Comparison of ENCODE assay signal across 19 cellular contexts in the genomic region with DNA sequence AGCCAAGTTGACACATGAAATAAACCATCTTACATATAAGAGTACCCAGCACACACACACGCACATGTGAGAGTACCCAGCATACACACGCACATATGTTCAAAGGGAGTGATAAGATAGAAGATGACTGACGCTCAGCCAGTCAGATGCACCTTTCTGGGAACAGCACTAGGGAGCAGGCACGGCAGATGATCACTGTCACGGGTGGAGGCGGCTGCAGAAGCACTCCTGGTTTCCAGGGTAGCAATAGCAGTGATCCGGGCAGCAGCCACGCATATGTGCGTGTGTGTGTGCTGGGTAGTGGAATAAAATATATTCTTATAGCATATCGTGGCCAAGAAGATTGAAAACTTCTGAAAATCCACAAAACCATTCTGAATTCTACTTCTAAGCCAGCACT.
DNase-seq lines count a peak whose midpoint lies in the region; ATAC-seq, FAIRE-seq and TF ChIP-seq lines count a peak whose summit lies in the region.
"Had no signal": no experiment of that assay in that cellular context is flagged by ENCODE, and none has a peak within 500 bp of the region (broad histone marks: within the 10 kb centered on the region; RNA-seq: fewer than 3 reads in every experiment).

No MANE protein-coding gene starts in this region.

- H3K9ac ChIP-seq in K562 (ENCODE audit: insufficient read depth in 1 of 2, low read depth in 2 of 2, low read length in 2 of 2) (no peak overlapping the region), mesenchymal stem cell (ENCODE audit: low read length) (peak overlapping the region; percentile 70)
- H3K9ac ChIP-seq: BLaER1 had no signal

- BruUV-seq in K562 (replicated peaks; lab: Mats Ljungman, UMichigan) = no TSS peak

- no peak overlapping the region for H3K23ac ChIP-seq in mesenchymal stem cell (ENCODE audit: low read length in 2 of 2)

- CTCF ChIA-PET in K562 (lab: Yijun Ruan, JAX; ENCODE audit: low intra/inter-chr PET ratio) = no interaction called here

- no peaks in the 10 kb centered on the region for H3K79me2 ChIP-seq in K562 (ENCODE audit: control insufficient read depth, insufficient read depth, low read length)

- POLR2A ChIA-PET in K562 (lab: Yijun Ruan, JAX) = no interaction called here

- H3K27ac ChIP-seq in K562 (ENCODE audit: extremely low read depth, low read depth, low read length) = no peak overlapping the region
- H3K27ac ChIP-seq in mesenchymal stem cell (ENCODE audit: low read length, poor library complexity, severe bottlenecking) = no peak overlapping the region
- H3K27ac ChIP-seq: 22Rv1, BLaER1, HL-60 had no signal

- TF ChIP-seq RAD21 in K562 (CRISPR knock-in tag; conservative IDR thresholded peaks at IDR 0.05 in 1 of 2, IDR thresholded peaks at IDR 0.05 in 1 of 2) = no peak

- no peaks in the 10 kb centered on the region for H3K9me3 ChIP-seq in K562 (replicated peaks; ENCODE audit: control insufficient read depth, insufficient read depth, low read depth, low read length)
- no peaks in the 10 kb centered on the region for H3K9me3 ChIP-seq in mesenchymal stem cell (ENCODE audit: control insufficient read depth, low read length)
- H3K9me3 ChIP-seq: BLaER1 had no signal

- no peak overlapping the region for H2BK15ac ChIP-seq in mesenchymal stem cell (ENCODE audit: low read depth, poor library complexity, severe bottlenecking)

- H3K27me3 ChIP-seq in K562 (ENCODE audit: control insufficient read depth in 2 of 2, insufficient read depth in 2 of 2, low read length in 2 of 2) = no peaks in the 10 kb centered on the region
- no peaks in the 10 kb centered on the region for H3K27me3 ChIP-seq in mesenchymal stem cell (ENCODE audit: control insufficient read depth in 1 of 2, insufficient read depth in 1 of 2, low read length in 2 of 2)
- H3K27me3 ChIP-seq: BLaER1 had no signal

- H4K8ac ChIP-seq in mesenchymal stem cell (ENCODE audit: low read length) = no peak overlapping the region

- TF ChIP-seq CTCF in K562 (IDR thresholded peaks at IDR 0.05 in 2 of 3, conservative IDR thresholded peaks at IDR 0.05 in 1 of 3; ENCODE audit: insufficient read depth in 2 of 3, low read depth in 1 of 3, low read length in 3 of 3) = 0 out of 6 replicates have a peak, but pooled peaks of 1 of the 3 experiments have one; percentile 3

- FAIRE-seq in K562 (lab: Jason Lieb, UNC) = no peak
- FAIRE-seq: A549 had no signal

- no peak overlapping the region for H2BK120ac ChIP-seq in mesenchymal stem cell (ENCODE audit: low read depth, low read length)

- no peaks in the 10 kb centered on the region for H3K79me1 ChIP-seq in mesenchymal stem cell (replicated peaks; ENCODE audit: low read length, poor library complexity, severe bottlenecking)

- intact Hi-C loops in K562 (cut with micrococcal nuclease) (loop anchor here (5.0 kb wide), 1 partner anchor 367 kb away; no protein-coding TSS in a partner anchor), posterior cingulate gyrus (cut with DNase I) (no loop called here)

- 51% methylated on average over 10 of the region's 10 CpGs for WGBS in K562 (ENCODE audit: insufficient coverage, low coverage, missing lambda C conversion rate)
- 91% methylated on average over 7 of the region's 10 CpGs for WGBS in mesenchymal stem cell

- no peak overlapping the region for H2AK5ac ChIP-seq in mesenchymal stem cell (ENCODE audit: low read length, severe bottlenecking)

- H3K4me1 ChIP-seq in K562 (replicated peaks in 1 of 2; ENCODE audit: control insufficient read depth in 2 of 2, insufficient read depth in 2 of 2, low read length in 2 of 2) (peaks cover 0 to 12% of the 10 kb centered on the region in 2 experiments; a peak in 4 of 5 replicates), mesenchymal stem cell (ENCODE audit: control insufficient read depth, insufficient read depth, low read depth, low read length) (peaks cover 1% of the 10 kb centered on the region)
- H3K4me1 ChIP-seq: BLaER1 had no signal

- no peak overlapping the region for H3K14ac ChIP-seq in mesenchymal stem cell (ENCODE audit: low read length in 2 of 2)

- H2AFZ ChIP-seq in K562 (ENCODE audit: low read depth, low read length) (no peak overlapping the region), mesenchymal stem cell (ENCODE audit: low read depth, low read length) (no peak overlapping the region)

- no peak overlapping the region for H2BK5ac ChIP-seq in mesenchymal stem cell (ENCODE audit: low read depth, low read length, poor library complexity, severe bottlenecking)

- no peak overlapping the region for H3K18ac ChIP-seq in mesenchymal stem cell (ENCODE audit: low read depth in 1 of 2, low read length in 2 of 2)

- no peaks in the 10 kb centered on the region for H3K36me3 ChIP-seq in K562 (ENCODE audit: control insufficient read depth, insufficient read depth, low read length)
- H3K36me3 ChIP-seq in mesenchymal stem cell (ENCODE audit: control insufficient read depth in 1 of 2, insufficient read depth in 2 of 2, low read depth in 1 of 2, low read length in 2 of 2) = no peaks in the 10 kb centered on the region
- H3K36me3 ChIP-seq: BLaER1 had no signal

- H2BK12ac ChIP-seq in mesenchymal stem cell (ENCODE audit: low read length in 2 of 2) = peak overlapping the region in 1 of 2 experiments; percentile 30

- H4K20me1 ChIP-seq in K562 (replicated peaks; ENCODE audit: control insufficient read depth, insufficient read depth, low read length) = no peaks in the 10 kb centered on the region
- H4K20me1 ChIP-seq: BLaER1 had no signal

- no peak for TF ChIP-seq EP300 in K562 (IDR thresholded peaks at IDR 0.05; ENCODE audit: low read length)

- TF ChIP-seq POLR2A in K562 (conservative IDR thresholded peaks at IDR 0.05) = no peak

- H3K4me3 ChIP-seq in K562 (no peak overlapping the region), mesenchymal stem cell (ENCODE audit: insufficient read depth in 1 of 2, low read depth in 1 of 2, low read length in 2 of 2) (no peak overlapping the region)
- H3K4me3 ChIP-seq: A549, BLaER1 had no signal

- in situ Hi-C loops in K562 (cut with MboI) = loop anchor here (5.0 kb wide), 1 partner anchor 193 kb away; no protein-coding TSS in a partner anchor

- H4K91ac ChIP-seq in mesenchymal stem cell (ENCODE audit: low read length) = no peak overlapping the region

- DNase-seq in Ammon's horn (ENCODE audit: low spot score) (peak; percentile 56), K562 (ENCODE audit: extremely low read depth in 1 of 4, low spot score in 3 of 4) (no peak), mesenchymal stem cell (no peak), posterior cingulate gyrus (peak in 8 of 10 donors; percentile 8 to 89 (median 45)), NCI-H1436 (lab: John Stamatoyannopoulos, UW) (no peak)
- no peak for DNase-seq in activated T-cell treated with anti-CD3 and anti-CD28 coated beads, Interleukin-2, amount 50 U/mL, for 1 hour
- no peak for DNase-seq in activated CD4-positive, alpha-beta T cell treated with anti-CD3 and anti-CD28 coated beads, Interleukin-2, amount 50 U/mL, for 4 hours
- DNase-seq: AML-193; CD4-positive, alpha-beta memory T cell; DMS79 treated with DMSO at 0.1 percent for 48 hours; GF-D8; GOT3; H7; HFFc6 had no signal

- H3K4me2 ChIP-seq in K562 (ENCODE audit: insufficient read depth, low read length) = no peak overlapping the region
- no peak overlapping the region for H3K4me2 ChIP-seq in mesenchymal stem cell (ENCODE audit: low read length, poor library complexity, severe bottlenecking)
- H3K4me2 ChIP-seq: A549, BLaER1 had no signal

- H3K9me1 ChIP-seq in K562 (ENCODE audit: control insufficient read depth, insufficient read depth, low read length) = no peaks in the 10 kb centered on the region

- H3K4ac ChIP-seq in mesenchymal stem cell (ENCODE audit: low read depth in 1 of 2, low read length in 2 of 2) = no peak overlapping the region

- ATAC-seq in K562 = no peak
- ATAC-seq: A549, HCT116 had no signal

TF ChIP-seq in K562, 482 proteins besides CTCF, POLR2A, EP300 and RAD21:
- no peak for TF ChIP-seq MTA1 (IDR thresholded peaks at IDR 0.05; ENCODE audit: borderline replicate concordance)
- TF ChIP-seq, protein P1, sequence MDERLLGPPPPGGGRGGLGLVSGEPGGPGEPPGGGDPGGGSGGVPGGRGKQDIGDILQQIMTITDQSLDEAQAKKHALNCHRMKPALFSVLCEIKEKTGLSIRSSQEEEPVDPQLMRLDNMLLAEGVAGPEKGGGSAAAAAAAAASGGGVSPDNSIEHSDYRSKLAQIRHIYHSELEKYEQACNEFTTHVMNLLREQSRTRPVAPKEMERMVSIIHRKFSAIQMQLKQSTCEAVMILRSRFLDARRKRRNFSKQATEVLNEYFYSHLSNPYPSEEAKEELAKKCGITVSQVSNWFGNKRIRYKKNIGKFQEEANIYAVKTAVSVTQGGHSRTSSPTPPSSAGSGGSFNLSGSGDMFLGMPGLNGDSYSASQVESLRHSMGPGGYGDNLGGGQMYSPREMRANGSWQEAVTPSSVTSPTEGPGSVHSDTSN (CRISPR knock-in tag; IDR thresholded peaks at IDR 0.05; ENCODE audit: low read depth) = 0 out of 2 replicates have a peak, but pooled peaks have one; percentile 2
- TF ChIP-seq, protein P1 (tag; conservative IDR thresholded peaks at IDR 0.05; ENCODE audit: low read depth) = no peak
- no peak for TF ChIP-seq MYBL2 (IDR thresholded peaks at IDR 0.05; ENCODE audit: low read depth)
- 0 out of 2 replicates have a peak, but pooled peaks have one; percentile 51 for TF ChIP-seq MYBL2 (CRISPR knock-in tag; IDR thresholded peaks at IDR 0.05; ENCODE audit: borderline replicate concordance)
- no peak for TF ChIP-seq HMG20B (CRISPR knock-in tag; IDR thresholded peaks at IDR 0.05)
- TF ChIP-seq KLF13 (tag; IDR thresholded peaks at IDR 0.05; ENCODE audit: borderline replicate concordance, low read depth) = no peak
- TF ChIP-seq, protein P2, sequence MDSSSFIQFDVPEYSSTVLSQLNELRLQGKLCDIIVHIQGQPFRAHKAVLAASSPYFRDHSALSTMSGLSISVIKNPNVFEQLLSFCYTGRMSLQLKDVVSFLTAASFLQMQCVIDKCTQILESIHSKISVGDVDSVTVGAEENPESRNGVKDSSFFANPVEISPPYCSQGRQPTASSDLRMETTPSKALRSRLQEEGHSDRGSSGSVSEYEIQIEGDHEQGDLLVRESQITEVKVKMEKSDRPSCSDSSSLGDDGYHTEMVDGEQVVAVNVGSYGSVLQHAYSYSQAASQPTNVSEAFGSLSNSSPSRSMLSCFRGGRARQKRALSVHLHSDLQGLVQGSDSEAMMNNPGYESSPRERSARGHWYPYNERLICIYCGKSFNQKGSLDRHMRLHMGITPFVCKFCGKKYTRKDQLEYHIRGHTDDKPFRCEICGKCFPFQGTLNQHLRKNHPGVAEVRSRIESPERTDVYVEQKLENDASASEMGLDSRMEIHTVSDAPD (CRISPR knock-in tag; IDR thresholded peaks at IDR 0.05) = no peak

Comparison
In these comparisons a context has a peak if more than half of its experiments do, and no peak if none do; other contexts are left out.
1. DNase-seq: peak in Ammon's horn (single experiment) and posterior cingulate gyrus (8 of 10); none in K562 (0 of 4), mesenchymal stem cell (single experiment), activated T-cell treated with anti-CD3 and anti-CD28 coated beads, Interleukin-2, amount 50 U/mL, for 1 hour (single experiment), activated CD4-positive, alpha-beta T cell treated with anti-CD3 and anti-CD28 coated beads, Interleukin-2, amount 50 U/mL, for 4 hours (0 of 2) and NCI-H1436 (single experiment).